18 cellular contexts compared by ENCODE assay signal in the genomic region with DNA sequence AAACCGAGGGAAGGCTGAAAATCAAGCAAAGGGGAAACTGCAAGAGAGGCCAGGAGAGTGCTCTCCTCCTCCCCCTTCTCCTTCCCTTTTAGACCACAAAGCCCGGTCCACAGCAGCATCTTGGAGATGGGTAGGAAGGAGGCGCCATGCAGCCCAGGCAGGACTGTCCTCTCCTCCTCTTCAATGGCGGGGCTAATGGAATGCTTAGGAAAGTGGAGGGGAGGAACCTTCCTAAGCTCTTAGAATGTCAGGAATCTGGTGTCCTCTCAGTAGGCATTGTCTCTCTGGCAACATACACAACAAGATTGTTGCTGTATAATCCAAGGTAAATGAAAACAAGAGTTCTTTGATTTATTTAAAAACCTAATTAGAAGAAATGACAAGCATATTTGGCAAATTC.
A peak's percentile ranks its signal among the peaks of the same experiment; 100 is the strongest.
DNase-seq lines count a peak whose midpoint lies in the region; ATAC-seq, FAIRE-seq and TF ChIP-seq lines count a peak whose summit lies in the region.
"Had no signal": no experiment of that assay in that cellular context is flagged by ENCODE, and none has a peak within 500 bp of the region (broad histone marks: within the 10 kb centered on the region; RNA-seq: fewer than 3 reads in every experiment).

No MANE protein-coding gene starts in this region.

- no peak overlapping the region for H3K4me3 Mint-ChIP-seq in H9
- H3K4me3 Mint-ChIP-seq in activated naive CD8-positive, alpha-beta T cell treated with anti-CD3 and anti-CD28 coated beads, Interleukin-2, amount 50 U/mL, for 24 hours: no peak overlapping the region

- H3K18ac ChIP-seq in H9 (ENCODE audit: insufficient read length, low read depth, low read length) (peak overlapping the region; percentile 68), H1 (ENCODE audit: extremely low read depth, low read length) (no peak overlapping the region)

- H2AK5ac ChIP-seq in H9 (ENCODE audit: insufficient read length, low read length) (no peak overlapping the region), H1 (ENCODE audit: low read depth, low read length) (0 out of 2 replicates have a peak overlapping the region, but pooled peaks have one; percentile 89)

- H3K36me3 ChIP-seq in H1 (ENCODE audit: control insufficient read depth in 2 of 4, insufficient read depth in 4 of 4, low read length in 3 of 4): no peaks in the 10 kb centered on the region
- H3K36me3 ChIP-seq: HAP-1 had no signal

- H4K8ac ChIP-seq in H9 (replicated peaks; ENCODE audit: insufficient read length, low read depth, low read length) (no peak overlapping the region), H1 (ENCODE audit: extremely low read depth, insufficient read depth, low read length) (peak overlapping the region; percentile 9; the same call in 1 of the 2 replicates)

- no peak overlapping the region for H2BK15ac ChIP-seq in H9 (ENCODE audit: low read depth, low read length)
- no peak overlapping the region for H2BK15ac ChIP-seq in H1 (ENCODE audit: low read length)

- H4K20me1 ChIP-seq in H9 (ENCODE audit: control insufficient read depth, insufficient read depth, insufficient read length): no peaks in the 10 kb centered on the region
- no peaks in the 10 kb centered on the region for H4K20me1 ChIP-seq in H1 (replicated peaks in 1 of 2; ENCODE audit: control insufficient read depth in 1 of 2, insufficient read depth in 2 of 2, low read length in 2 of 2)

- H4K5ac ChIP-seq in H9 (ENCODE audit: insufficient read length, low read depth, low read length) (no peak overlapping the region), H1 (ENCODE audit: insufficient read length, low read depth, low read length) (no peak overlapping the region)

- TF ChIP-seq EP300 in H1 (IDR thresholded peaks at IDR 0.05; ENCODE audit: borderline replicate concordance in 1 of 2, low read depth in 2 of 2, low read length in 2 of 2): peak in 1 of 2 experiments; percentile 37; a peak in 1 of 3 replicates

- no peak overlapping the region for H3K9ac ChIP-seq in H9 (ENCODE audit: extremely low read depth, insufficient read length, low read length)
- H3K9ac ChIP-seq in H1 (replicated peaks in 1 of 4; ENCODE audit: extremely low read depth in 1 of 4, low read depth in 3 of 4, low read length in 3 of 4): no peak overlapping the region

- H2BK12ac ChIP-seq in H9 (ENCODE audit: insufficient read length, low read depth, low read length) (no peak overlapping the region), H1 (ENCODE audit: low read depth, low read length) (peak overlapping the region; percentile 93; the same call in 1 of the 2 replicates)

- peak; percentile 62 for FAIRE-seq in H1 (lab: Jason Lieb, UNC)
- FAIRE-seq: GM12892 had no signal

- no peak overlapping the region for H3K23ac ChIP-seq in H9 (ENCODE audit: insufficient read length, low read depth, low read length)
- H3K23ac ChIP-seq in H1 (ENCODE audit: insufficient read length): no peak overlapping the region

- POLR2A ChIA-PET in H1 (lab: Charles Lee; ENCODE audit: partially characterized antibody): no interaction called here

- H3K9me3 ChIP-seq in H9 (ENCODE audit: control insufficient read depth, low read depth, low read length) (no peaks in the 10 kb centered on the region), H1 (ENCODE audit: insufficient read depth in 2 of 2, low read depth in 1 of 2, low read length in 1 of 2) (no peaks in the 10 kb centered on the region)
- H3K9me3 ChIP-seq: HAP-1 had no signal

- H3K4me3 ChIP-seq in H1 (ENCODE audit: extremely low read depth in 1 of 4, insufficient read depth in 2 of 4, low read depth in 3 of 4, low read length in 4 of 4): no peak overlapping the region
- H3K4me3 ChIP-seq: HAP-1 had no signal

- no peak overlapping the region for H3K4me2 ChIP-seq in H9 (ENCODE audit: insufficient read depth, insufficient read length, low read length)
- no peak overlapping the region for H3K4me2 ChIP-seq in H1 (ENCODE audit: insufficient read depth in 1 of 2, low read depth in 2 of 2, low read length in 2 of 2)

- H3K14ac ChIP-seq in H9 (ENCODE audit: insufficient read depth, low read length) (no peak overlapping the region), H1 (ENCODE audit: insufficient read length) (no peak overlapping the region)

- H3K27me3 ChIP-seq in H9 (ENCODE audit: insufficient read depth, low read length) (no peaks in the 10 kb centered on the region), H1 (replicated peaks in 1 of 4; ENCODE audit: control insufficient read depth in 3 of 4, extremely low read depth in 1 of 4, insufficient read depth in 3 of 4, low read length in 3 of 4) (no peaks in the 10 kb centered on the region)

- no peak for ATAC-seq in HG03135 (IDR thresholded peaks at IDR 0.05; ENCODE audit: unreplicated experiment)
- no peak for ATAC-seq in activated naive CD8-positive, alpha-beta T cell treated with anti-CD3 and anti-CD28 coated beads, Interleukin-2, amount 50 U/mL, for 24 hours

- H3K23me2 ChIP-seq in H9 (ENCODE audit: insufficient read length, low read depth, low read length, poor library complexity, severe bottlenecking) (no peaks in the 10 kb centered on the region), H1 (ENCODE audit: low read depth, low read length) (no peaks in the 10 kb centered on the region)

- peak overlapping the region in 1 of 3 experiments; percentile 70; a peak in 2 of 7 replicates for H3K27ac Mint-ChIP-seq in H9
- H3K27ac Mint-ChIP-seq in activated naive CD8-positive, alpha-beta T cell treated with anti-CD3 and anti-CD28 coated beads, Interleukin-2, amount 50 U/mL, for 24 hours: no peak overlapping the region

- H2AFZ ChIP-seq in H9 (ENCODE audit: low read length): no peak overlapping the region
- no peak overlapping the region for H2AFZ ChIP-seq in H1 (ENCODE audit: low read length)

- H3K4me1 ChIP-seq in H9 (ENCODE audit: insufficient read depth, low read length): peaks cover 10% of the 10 kb centered on the region
- H3K4me1 ChIP-seq in H1 (replicated peaks in 1 of 4; ENCODE audit: control insufficient read depth in 3 of 4, insufficient read depth in 4 of 4, low read length in 3 of 4): peaks cover 0 to 17% (median 12%) of the 10 kb centered on the region in 4 experiments; a peak in 5 of 7 replicates

- in situ Hi-C loops in ACHN (cut with HindIII; ENCODE audit: low pct_ligation_motif_present, low pct_unique_long_range_greater_than_20kb, low sequenced_read_pairs): no loop called here

- H3K4me1 Mint-ChIP-seq in H9: peaks cover 43 to 48% of the 10 kb centered on the region in 2 experiments
- no peaks in the 10 kb centered on the region for H3K4me1 Mint-ChIP-seq in activated naive CD8-positive, alpha-beta T cell treated with anti-CD3 and anti-CD28 coated beads, Interleukin-2, amount 50 U/mL, for 24 hours

- TF ChIP-seq POLR2A in H1 (IDR thresholded peaks at IDR 0.05; ENCODE audit: control extremely low read depth in 1 of 2, low read depth in 2 of 2, low read length in 2 of 2) (no peak), erythroblast (IDR thresholded peaks at IDR 0.05; ENCODE audit: low read length) (no peak)

- peaks cover 0 to 3% (median 0%) of the 10 kb centered on the region in 3 experiments; a peak in 3 of 7 replicates for H3K36me3 Mint-ChIP-seq in H9 (ENCODE audit: insufficient read depth in 1 of 3, low read depth in 3 of 3)
- H3K36me3 Mint-ChIP-seq in activated naive CD8-positive, alpha-beta T cell treated with anti-CD3 and anti-CD28 coated beads, Interleukin-2, amount 50 U/mL, for 24 hours (ENCODE audit: low read depth): no peaks in the 10 kb centered on the region

- H2BK120ac ChIP-seq in H9 (ENCODE audit: low read depth, low read length, poor library complexity, severe bottlenecking): no peak overlapping the region
- H2BK120ac ChIP-seq in H1 (replicated peaks; ENCODE audit: low read depth, low read length): no peak overlapping the region

- TF ChIP-seq CTCF in H9 (conservative IDR thresholded peaks at IDR 0.05): no peak
- TF ChIP-seq CTCF in H1 (IDR thresholded peaks at IDR 0.05; ENCODE audit: control extremely low read depth in 1 of 3, insufficient read depth in 1 of 3, low read depth in 1 of 3, low read length in 3 of 3): no peak

- no peak overlapping the region for H3K56ac ChIP-seq in H9 (ENCODE audit: insufficient read length, low read depth, low read length)
- H3K56ac ChIP-seq in H1 (replicated peaks; ENCODE audit: insufficient read length, low read depth, low read length): no peak overlapping the region

- WGBS in H9 (ENCODE audit: extremely low coverage, insufficient read length, low lambda C conversion rate): no CpG with 5 or more reads among the region's 4 CpGs
- WGBS in H1 (ENCODE audit: extremely low coverage in 1 of 2, insufficient coverage in 1 of 2, insufficient read length in 1 of 2, insufficient replicate concordance in 2 of 2, low coverage in 1 of 2, low lambda C conversion rate in 2 of 2, missing lambda C conversion rate in 1 of 2), 2 experiments: 85% methylated on average over 3 of the region's 4 CpGs; no CpG with 5 or more reads in 1 of the 2 experiments

- no peaks in the 10 kb centered on the region for H3K79me2 ChIP-seq in H9 (ENCODE audit: insufficient read depth, low read length)
- H3K79me2 ChIP-seq in H1 (ENCODE audit: control insufficient read depth in 1 of 2, insufficient read depth in 2 of 2, low read length in 2 of 2): no peaks in the 10 kb centered on the region

- no peak overlapping the region for H3T11ph ChIP-seq in H9 (ENCODE audit: low read length)

- peaks cover 0 to 3% of the 10 kb centered on the region in 2 experiments; a peak in 1 of 5 replicates for H3K9me3 Mint-ChIP-seq in H9
- no peaks in the 10 kb centered on the region for H3K9me3 Mint-ChIP-seq in activated naive CD8-positive, alpha-beta T cell treated with anti-CD3 and anti-CD28 coated beads, Interleukin-2, amount 50 U/mL, for 24 hours

- CTCF ChIA-PET in H1 (lab: Charles Lee; ENCODE audit: partially characterized antibody): interaction anchor here (0.6 to 3.5 kb wide), 6 partner anchors 9 to 1112 kb away, joined by 3 to 12 read pairs (median 3); no protein-coding TSS in a partner anchor

- H2BK5ac ChIP-seq in H9 (ENCODE audit: insufficient read length, low read length) (no peak overlapping the region), H1 (ENCODE audit: low read depth, low read length) (peak overlapping the region; percentile 48; the same call in 1 of the 2 replicates)

- no peaks in the 10 kb centered on the region; the same call in 1 of the 2 replicates for H3K27me3 Mint-ChIP-seq in H9 (ENCODE audit: low read depth)
- H3K27me3 Mint-ChIP-seq in activated naive CD8-positive, alpha-beta T cell treated with anti-CD3 and anti-CD28 coated beads, Interleukin-2, amount 50 U/mL, for 24 hours: peaks cover 10% of the 10 kb centered on the region

- TF ChIP-seq RAD21 in H1 (IDR thresholded peaks at IDR 0.05 in 1 of 2, conservative IDR thresholded peaks at IDR 0.05 in 1 of 2; ENCODE audit: low read depth in 2 of 2, low read length in 2 of 2): no peak

- H4K91ac ChIP-seq in H9 (ENCODE audit: insufficient read length, low read depth, low read length) (peak overlapping the region; percentile 83), H1 (replicated peaks; ENCODE audit: insufficient read length, low read length) (no peak overlapping the region)

- H2BK20ac ChIP-seq in H9 (ENCODE audit: low read depth, low read length, poor library complexity, severe bottlenecking): no peak overlapping the region
- no peak overlapping the region for H2BK20ac ChIP-seq in H1 (ENCODE audit: low read length)

- H3K27ac ChIP-seq in H9 (ENCODE audit: insufficient read length, low read depth, low read length): no peak overlapping the region
- no peak overlapping the region for H3K27ac ChIP-seq in H1 (ENCODE audit: low read depth, low read length)

- H3K79me1 ChIP-seq in H9 (ENCODE audit: insufficient read depth, low read depth, low read length, poor library complexity, severe bottlenecking) (no peaks in the 10 kb centered on the region), H1 (ENCODE audit: low read depth, low read length) (no peaks in the 10 kb centered on the region)

- H3K4ac ChIP-seq in H9 (ENCODE audit: low read depth, low read length) (no peak overlapping the region; the same call in 1 of the 2 replicates), H1 (replicated peaks; ENCODE audit: insufficient read length, low read depth, low read length) (no peak overlapping the region)

- peak; percentile 44 for DNase-seq in AG08395 (ENCODE audit: low spot score)
- no peak for DNase-seq in H9
- DNase-seq in H1 (ENCODE audit: low read depth in 1 of 2, low spot score in 2 of 2): no peak
- peak; percentile 7 for DNase-seq in left kidney (ENCODE audit: low read depth, low spot score)
- DNase-seq in erythroblast (lab: John Stamatoyannopoulos, UW): no peak
- DNase-seq in activated naive CD8-positive, alpha-beta T cell treated with anti-CD3 and anti-CD28 coated beads, Interleukin-2, amount 50 U/mL, for 24 hours: no peak
- no peak for DNase-seq in ACHN
- DNase-seq: 8988T, C1 segment of cervical spinal cord, DND-41, GF-D8, NCI-H1105 treated with DMSO at 0.1 percent for 48 hours, NCI-H1694 treated with DMSO at 0.1 percent for 48 hours, NCI-H526 treated with DMSO at 0.1 percent for 48 hours, SIG-M5 had no signal

Comparison
In these comparisons a context has a peak if more than half of its experiments do, and no peak if none do; other contexts are left out.
1. DNase-seq: peak in AG08395 (single experiment) and left kidney (single experiment); none in H9 (single experiment), H1 (0 of 2), erythroblast (0 of 2), activated naive CD8-positive, alpha-beta T cell treated with anti-CD3 and anti-CD28 coated beads, Interleukin-2, amount 50 U/mL, for 24 hours (single experiment) and ACHN (single experiment).